29 cellular contexts compared by ENCODE assay signal in the genomic region with DNA sequence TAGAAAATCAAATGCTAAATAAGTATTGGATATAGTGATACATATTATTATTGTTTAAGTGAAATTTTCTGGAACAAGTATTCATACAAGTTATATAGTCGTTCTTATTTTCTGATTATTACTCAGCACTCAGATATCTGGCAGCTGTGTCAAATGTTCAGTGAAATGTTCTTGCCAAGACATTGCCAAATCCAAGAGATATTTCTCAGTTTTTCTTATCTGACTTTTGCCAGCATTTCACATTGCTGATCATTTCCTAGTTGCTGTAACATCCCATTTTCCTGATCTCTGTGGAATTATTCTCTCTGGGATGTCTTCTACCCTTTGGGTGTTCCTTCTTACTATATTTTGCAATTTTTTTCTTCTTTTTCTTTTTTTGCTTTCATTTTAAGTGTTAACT.
"Had no signal": no experiment of that assay in that cellular context is flagged by ENCODE, and none has a peak within 500 bp of the region (broad histone marks: within the 10 kb centered on the region; RNA-seq: fewer than 3 reads in every experiment).

No MANE protein-coding gene starts in this region.

- H3K27ac ChIP-seq: coronary artery, foreskin keratinocyte, gastroesophageal sphincter, heart left ventricle, lower lobe of right lung, neutrophil, parathyroid adenoma, right lobe of liver, stomach, testis, tibial artery had no signal

- H3K4me1 Mint-ChIP-seq: memory B cell, naive B cell, neural crest cell had no signal

- H3K27me3 Mint-ChIP-seq: memory B cell; naive B cell; natural killer cell treated with Interleukin-12 subunit alpha and Interleukin-12 subunit beta and Interleukin-15 and Interleukin-18, amount 100 ng/mL, for 72 hours; progenitor cell of endocrine pancreas had no signal

- H3K27ac Mint-ChIP-seq: memory B cell; natural killer cell treated with Interleukin-12 subunit alpha and Interleukin-12 subunit beta and Interleukin-15 and Interleukin-18, amount 100 ng/mL, for 72 hours; progenitor cell of endocrine pancreas; type B pancreatic cell had no signal

- ATAC-seq: foreskin keratinocyte; gastroesophageal sphincter; heart left ventricle; left colon; left ventricle myocardium superior; natural killer cell treated with Interleukin-12 subunit alpha and Interleukin-12 subunit beta and Interleukin-15 and Interleukin-18, amount 100 ng/mL, for 72 hours; right lobe of liver had no signal

- H3K4me3 ChIP-seq: coronary artery, gastroesophageal sphincter, heart left ventricle, lower lobe of right lung, right lobe of liver, stomach, testis, tibial artery had no signal

- DNase-seq: dermis blood vessel endothelial cell; effector memory CD4-positive, alpha-beta T cell; heart left ventricle; hippocampal formation; left colon; left ventricle myocardium superior; lower lobe of right lung; naive B cell; right lobe of liver; small intestine; stimulated activated CD4-positive, alpha-beta T cell treated with anti-CD3 and anti-CD28 coated beads, Interleukin-12 subunit alpha, Interleukin-12 subunit beta, amount 100 ng/mL, for 4 hours; stimulated activated CD4-positive, alpha-beta T cell treated with anti-CD3 and anti-CD28 coated beads, Interleukin-1b, Interleukin-23, amount 100 ng/mL, for 48 hours; stimulated activated CD4-positive, alpha-beta T cell treated with anti-CD3 and anti-CD28 coated beads, Interleukin-4, amount 100 ng/mL, for 1 hour; stimulated activated CD8-positive, alpha-beta memory T cell treated with anti-CD3 and anti-CD28 coated beads, Interleukin-4, amount 100 ng/mL, for 48 hours; stimulated activated naive CD4-positive, alpha-beta T cell treated with Interleukin-2 at 50 U/mL for 16 hours; stomach; substantia nigra; testis; tibial artery had no signal

- H3K4me3 Mint-ChIP-seq: memory B cell; naive B cell; natural killer cell treated with Interleukin-12 subunit alpha and Interleukin-12 subunit beta and Interleukin-15 and Interleukin-18, amount 100 ng/mL, for 72 hours; neural crest cell; type B pancreatic cell had no signal

- H3K9me3 Mint-ChIP-seq: type B pancreatic cell had no signal

- H3K4me1 ChIP-seq: foreskin keratinocyte, gastroesophageal sphincter, heart left ventricle, lower lobe of right lung, parathyroid adenoma, right lobe of liver, stomach, testis had no signal

- H3K36me3 Mint-ChIP-seq: memory B cell, naive B cell, type B pancreatic cell had no signal

- H3K27me3 ChIP-seq: foreskin keratinocyte, gastroesophageal sphincter, heart left ventricle, neutrophil, right lobe of liver, stomach, testis, tibial artery had no signal

- H3K9me3 ChIP-seq: lower lobe of right lung, neutrophil, right lobe of liver, testis, tibial artery had no signal

- H3K36me3 ChIP-seq: gastroesophageal sphincter, heart left ventricle, lower lobe of right lung, neutrophil, right lobe of liver, stomach, tibial artery had no signal
